Comparison of ENCODE assay signal across 16 cellular contexts in the genomic region with DNA sequence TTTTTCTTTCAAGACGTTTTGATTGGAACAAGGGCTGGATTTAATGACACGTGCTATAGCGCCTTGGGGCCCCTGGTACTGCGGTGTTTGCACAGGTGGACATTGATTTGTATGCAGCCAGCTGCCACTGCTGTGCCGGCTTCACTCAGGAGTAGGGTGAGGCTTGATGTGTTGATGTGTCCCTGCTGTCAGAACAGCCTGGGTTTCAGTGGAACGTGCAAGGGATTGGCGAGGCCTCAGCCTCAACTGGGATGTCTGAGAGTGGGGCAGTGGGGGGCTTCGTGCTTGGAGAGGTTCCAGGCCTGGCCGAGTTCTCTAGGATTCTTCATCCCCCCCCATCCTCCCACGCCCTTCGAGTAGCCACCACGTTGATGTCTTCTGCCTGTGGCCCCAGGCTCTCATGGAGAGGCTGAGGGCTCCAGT. TPM values are rescaled to one million over a fixed set of nuclear protein-coding genes. Genes with fewer than 3 reads are reported as not detected.
DNase-seq lines count a peak whose midpoint lies in the region; ATAC-seq and TF ChIP-seq lines count a peak whose summit lies in the region.
"Had no signal": no experiment of that assay in that cellular context is flagged by ENCODE, and none has a peak within 500 bp of the region (broad histone marks: within the 10 kb centered on the region; RNA-seq: fewer than 3 reads in every experiment).

No MANE protein-coding gene starts in this region.

- ATAC-seq in heart left ventricle: no peak
- no peak for ATAC-seq in HG03135 (IDR thresholded peaks at IDR 0.05; ENCODE audit: unreplicated experiment)
- ATAC-seq: naive thymus-derived CD4-positive, alpha-beta T cell; T-cell had no signal

- peaks cover 2 to 11% of the 10 kb centered on the region in 2 donors for H3K4me1 Mint-ChIP-seq in immature natural killer cell
- H3K4me1 Mint-ChIP-seq: brain had no signal

- no peak overlapping the region for H3K27ac Mint-ChIP-seq in immature natural killer cell
- H3K27ac Mint-ChIP-seq: activated T-helper 1 cell treated with anti-CD3 and anti-CD28 coated beads, Interleukin-12 subunit alpha, Interleukin-12 subunit beta, Interleukin-2, Interleukin-4 antibody, amounts not matched to agents 30 ng/mL and 10 ng/mL and 1 ng/mL, durations not matched to agents 14 hours and 24 hours and 36 hours; naive thymus-derived CD4-positive, alpha-beta T cell; T-cell had no signal

- peaks cover 6 to 16% (median 8%) of the 10 kb centered on the region in 3 donors for H3K36me3 Mint-ChIP-seq in immature natural killer cell

- intact Hi-C loops in heart left ventricle (cut with DNase I): no loop called here

- no peaks in the 10 kb centered on the region for H3K27me3 ChIP-seq in heart left ventricle
- no peaks in the 10 kb centered on the region for H3K27me3 ChIP-seq in suprapubic skin

- no peak overlapping the region for H3K4me3 ChIP-seq in heart left ventricle
- H3K4me3 ChIP-seq in suprapubic skin: no peak overlapping the region

- TF ChIP-seq EP300 in suprapubic skin (IDR thresholded peaks at IDR 0.05): no peak

- 50 to 69% (median 58%) methylated on average over 12 of the region's 12 CpGs for WGBS in heart left ventricle, 4 donors
- 91% methylated on average over 12 of the region's 12 CpGs for WGBS in suprapubic skin

- peak; percentile 61 for DNase-seq in NCI-H2107 treated with DMSO at 0.1 percent for 48 hours (lab: John Stamatoyannopoulos, UW; ENCODE audit: unreplicated experiment)
- DNase-seq in NCI-H2107 (lab: John Stamatoyannopoulos, UW): no peak
- peak; percentile 96 for DNase-seq in NCI-H69 (lab: John Stamatoyannopoulos, UW)
- DNase-seq in heart left ventricle: peak in 4 of 5 donors; percentile 5 to 34 (median 18)
- DNase-seq in suprapubic skin (ENCODE audit: low spot score in 2 of 2): peak; percentile 43 to 73
- no peak for DNase-seq in AG20443 (ENCODE audit: low spot score)
- DNase-seq in immature natural killer cell: no peak
- DNase-seq: activated CD4-positive, alpha-beta T cell treated with anti-CD3 and anti-CD28 coated beads, Interleukin-2, amount 50 U/mL, for 1 hour; kidney glomerular epithelial cell; naive thymus-derived CD4-positive, alpha-beta T cell; NCI-H1105 had no signal

- no peak for TF ChIP-seq POLR2A in heart left ventricle (IDR thresholded peaks at IDR 0.05)
- TF ChIP-seq POLR2A in suprapubic skin (IDR thresholded peaks at IDR 0.05): no peak

- H3K9me3 ChIP-seq in heart left ventricle (no peaks in the 10 kb centered on the region), suprapubic skin (no peaks in the 10 kb centered on the region)
- H3K9me3 ChIP-seq: Caco-2 had no signal

- no peak for TF ChIP-seq CTCF in heart left ventricle (IDR thresholded peaks at IDR 0.05)
- no peak for TF ChIP-seq CTCF in suprapubic skin (IDR thresholded peaks at IDR 0.05)

- H3K27ac ChIP-seq in heart left ventricle: peak overlapping the region in 2 of 12 donors; percentile 35 to 75
- H3K27ac ChIP-seq in suprapubic skin: no peak overlapping the region

- H3K4me1 ChIP-seq in heart left ventricle (peaks cover 0 to 54% (median 25%) of the 10 kb centered on the region in 12 donors), suprapubic skin (peaks cover 24% of the 10 kb centered on the region)
- H3K4me1 ChIP-seq: Caco-2 had no signal

- no peaks in the 10 kb centered on the region for H3K9me3 Mint-ChIP-seq in immature natural killer cell
- H3K9me3 Mint-ChIP-seq: activated T-helper 1 cell treated with anti-CD3 and anti-CD28 coated beads, Interleukin-12 subunit alpha, Interleukin-12 subunit beta, Interleukin-2, Interleukin-4 antibody, amounts not matched to agents 30 ng/mL and 10 ng/mL and 1 ng/mL, durations not matched to agents 14 hours and 24 hours and 36 hours; naive thymus-derived CD4-positive, alpha-beta T cell; T-cell had no signal

- peaks cover 0 to 3% (median 1%) of the 10 kb centered on the region in 3 donors for H3K27me3 Mint-ChIP-seq in immature natural killer cell (ENCODE audit: low read depth in 3 of 3)
- H3K27me3 Mint-ChIP-seq: brain; naive thymus-derived CD4-positive, alpha-beta T cell; T-cell had no signal

- H3K4me3 Mint-ChIP-seq in immature natural killer cell: no peak overlapping the region
- H3K4me3 Mint-ChIP-seq: activated T-helper 1 cell treated with anti-CD3 and anti-CD28 coated beads, Interleukin-12 subunit alpha, Interleukin-12 subunit beta, Interleukin-2, Interleukin-4 antibody, amounts not matched to agents 30 ng/mL and 10 ng/mL and 1 ng/mL, durations not matched to agents 14 hours and 24 hours and 36 hours; brain; naive thymus-derived CD4-positive, alpha-beta T cell; T-cell had no signal

- H3K36me3 ChIP-seq in heart left ventricle: peaks cover 0 to 86% (median 69%) of the 10 kb centered on the region in 9 donors
- H3K36me3 ChIP-seq in suprapubic skin: peaks cover 57% of the 10 kb centered on the region

RNA-seq across cellular contexts. Expression of a gene that starts 23.0 kb away (rescaled TPM):
- total RNA-seq in heart left ventricle (100 to 1,000 TPM; 172 to 450 (median 233) TPM), suprapubic skin (100 to 1,000 TPM; 142 to 247 (median 198) TPM)
- polyA plus RNA-seq in heart left ventricle (100 to 1,000 TPM; 144 to 227 TPM), immature natural killer cell (10 to 100 TPM; 39.3 to 56.0 (median 51.0) TPM)

Comparison
In these comparisons a context has a peak if more than half of its experiments do, and no peak if none do; other contexts are left out.
1. DNase-seq: peak in NCI-H2107 treated with DMSO at 0.1 percent for 48 hours (single experiment), NCI-H69 (single experiment), heart left ventricle (4 of 5) and suprapubic skin (2 of 2); none in NCI-H2107 (single experiment), AG20443 (single experiment) and immature natural killer cell (0 of 3).